Comparison of ENCODE assay signal across 9 cellular contexts in genomic region chr9:97388721-97389238, GRCh38. TPM values are rescaled to one million over a fixed set of nuclear protein-coding genes. Genes with fewer than 3 reads are reported as not detected.
DNase-seq lines count a peak whose midpoint lies in the region; ATAC-seq, FAIRE-seq and TF ChIP-seq lines count a peak whose summit lies in the region.
"Had no signal": no experiment of that assay in that cellular context is flagged by ENCODE, and none has a peak within 500 bp of the region (broad histone marks: within the 10 kb centered on the region; RNA-seq: fewer than 3 reads in every experiment).

No MANE protein-coding gene starts in this region.

- no peak overlapping the region for H3K4me3 ChIP-seq in colonic mucosa

- no peaks in the 10 kb centered on the region for H3K27me3 ChIP-seq in colonic mucosa

- CTCF ChIA-PET in activated CD8-positive, alpha-beta memory T cell treated with anti-CD3 and anti-CD28 coated beads, Interleukin-2, amount 10 ng/mL, durations not matched to agents 7 days and 5 days (lab: Charles Lee), result interaction anchor here (1.6 to 6.5 kb wide), 5 partner anchors 10 to 532 kb away, joined by 7 to 70 read pairs (median 11); no protein-coding TSS in a partner anchor

- intact Hi-C loops in colonic mucosa (cut with DNase I), result loop anchor here (5.0 kb wide), 1 partner anchor 229 kb away; no protein-coding TSS in a partner anchor

- H3K36me3 ChIP-seq in colonic mucosa, result no peaks in the 10 kb centered on the region

- H3K27ac ChIP-seq in colonic mucosa, result no peak overlapping the region
- H3K27ac ChIP-seq: C4-2B had no signal

- no peak overlapping the region for H3K9ac ChIP-seq in colonic mucosa (ENCODE audit: low read depth in 2 of 2, low read length in 2 of 2)

- H3K4me1 ChIP-seq in colonic mucosa, result peaks cover 5% of the 10 kb centered on the region

- H3K27ac Mint-ChIP-seq in activated CD8-positive, alpha-beta memory T cell treated with anti-CD3 and anti-CD28 coated beads, Interleukin-2, amount 10 ng/mL, durations not matched to agents 7 days and 5 days, result no peak overlapping the region

- TF ChIP-seq CTCF in colonic mucosa (IDR thresholded peaks at IDR 0.05), result no peak

- peak; percentile 26 for ATAC-seq in activated CD8-positive, alpha-beta memory T cell treated with anti-CD3 and anti-CD28 coated beads, Interleukin-2, amount 10 ng/mL, durations not matched to agents 7 days and 5 days
- peak; percentile 80 for ATAC-seq in HG02642 (IDR thresholded peaks at IDR 0.05; ENCODE audit: poor library complexity, unreplicated experiment)

- peak; percentile 51 for DNase-seq in activated CD8-positive, alpha-beta memory T cell treated with anti-CD3 and anti-CD28 coated beads, Interleukin-2, amount 10 ng/mL, durations not matched to agents 7 days and 5 days
- DNase-seq in activated CD8-positive, alpha-beta memory T cell treated with anti-CD3 and anti-CD28 coated beads, Interleukin-2, amount 50 U/mL, for 4 hours, result no peak
- peak; percentile 30 for DNase-seq in RCC 7860 (ENCODE audit: low spot score)
- DNase-seq in stimulated activated CD8-positive, alpha-beta memory T cell treated with anti-CD3 and anti-CD28 coated beads, Interleukin-4, amount 100 ng/mL, for 48 hours, result peak; percentile 59
- no peak for DNase-seq in dedifferentiated amniotic fluid mesenchymal stem cell (ENCODE audit: extremely low spot score)
- DNase-seq in colonic mucosa, result no peak
- DNase-seq in NCI-H774 (lab: John Stamatoyannopoulos, UW), result no peak

- H3K9me3 ChIP-seq in colonic mucosa, result no peaks in the 10 kb centered on the region

- H3K27me3 Mint-ChIP-seq in activated CD8-positive, alpha-beta memory T cell treated with anti-CD3 and anti-CD28 coated beads, Interleukin-2, amount 10 ng/mL, durations not matched to agents 7 days and 5 days, result peaks cover 74% of the 10 kb centered on the region

- H3K4me1 Mint-ChIP-seq in activated CD8-positive, alpha-beta memory T cell treated with anti-CD3 and anti-CD28 coated beads, Interleukin-2, amount 10 ng/mL, durations not matched to agents 7 days and 5 days, result peaks cover 34% of the 10 kb centered on the region

- H3K36me3 Mint-ChIP-seq in activated CD8-positive, alpha-beta memory T cell treated with anti-CD3 and anti-CD28 coated beads, Interleukin-2, amount 10 ng/mL, durations not matched to agents 7 days and 5 days, result peaks cover 1% of the 10 kb centered on the region

- H3K9me3 Mint-ChIP-seq in activated CD8-positive, alpha-beta memory T cell treated with anti-CD3 and anti-CD28 coated beads, Interleukin-2, amount 10 ng/mL, durations not matched to agents 7 days and 5 days (ENCODE audit: low read depth), result no peaks in the 10 kb centered on the region

- no peak overlapping the region for H3K4me3 Mint-ChIP-seq in activated CD8-positive, alpha-beta memory T cell treated with anti-CD3 and anti-CD28 coated beads, Interleukin-2, amount 10 ng/mL, durations not matched to agents 7 days and 5 days

- no peak for FAIRE-seq in RCC 7860 (lab: Jason Lieb, UNC)

RNA-seq across cellular contexts. Expression of gene TDRD7, which starts 23.1 kb away (rescaled TPM):
- 10 to 100 TPM; 10.3 to 15.3 TPM for total RNA-seq in activated CD8-positive, alpha-beta memory T cell treated with anti-CD3 and anti-CD28 coated beads, Interleukin-2, amount 10 ng/mL, durations not matched to agents 7 days and 5 days
- 10 to 100 TPM; 28.8 to 35.3 TPM for total RNA-seq in colonic mucosa

Comparison
In these comparisons a context has a peak if more than half of its experiments do, and no peak if none do; other contexts are left out.
1. DNase-seq: peak in activated CD8-positive, alpha-beta memory T cell treated with anti-CD3 and anti-CD28 coated beads, Interleukin-2, amount 10 ng/mL, durations not matched to agents 7 days and 5 days (single experiment), RCC 7860 (single experiment) and stimulated activated CD8-positive, alpha-beta memory T cell treated with anti-CD3 and anti-CD28 coated beads, Interleukin-4, amount 100 ng/mL, for 48 hours (single experiment); none in activated CD8-positive, alpha-beta memory T cell treated with anti-CD3 and anti-CD28 coated beads, Interleukin-2, amount 50 U/mL, for 4 hours (single experiment), dedifferentiated amniotic fluid mesenchymal stem cell (single experiment), colonic mucosa (single experiment) and NCI-H774 (single experiment).